ENCODE assay signal across 8 cellular contexts in genomic region chr16:50747206-50747956, GRCh38. TPM values are rescaled to one million over a fixed set of nuclear protein-coding genes. Genes with fewer than 3 reads are reported as not detected.
DNase-seq lines count a peak whose midpoint lies in the region; ATAC-seq and TF ChIP-seq lines count a peak whose summit lies in the region.

No MANE protein-coding gene starts in this region.

- H3K9me3 ChIP-seq in PC-3 (ENCODE audit: low read length) (no peaks in the 10 kb centered on the region), osteoblast (ENCODE audit: low read depth, low read length) (no peaks in the 10 kb centered on the region)

- H3K4me1 ChIP-seq in PC-3 (ENCODE audit: insufficient read depth, low read length), result peaks cover 26% of the 10 kb centered on the region
- peaks cover 28% of the 10 kb centered on the region for H3K4me1 ChIP-seq in osteoblast (ENCODE audit: insufficient read depth, low read length)

- H3K27me3 Mint-ChIP-seq in effector memory CD8-positive, alpha-beta T cell, result no peaks in the 10 kb centered on the region

- intact Hi-C loops in PC-3 (cut with micrococcal nuclease), result loop anchor here (5.0 to 10.0 kb wide), 2 partner anchors 80 to 383 kb away; partner anchors contain the start of gene BRD7

- CTCF ChIA-PET in PC-3 (lab: Charles Lee), result no interaction called here

- no peaks in the 10 kb centered on the region for H3K79me2 ChIP-seq in PC-3 (ENCODE audit: low read length)
- H3K79me2 ChIP-seq in osteoblast (ENCODE audit: insufficient read depth, low read length), result peaks cover 52% of the 10 kb centered on the region

- no peak overlapping the region for H3K9ac ChIP-seq in PC-3 (ENCODE audit: low read length)

- H3K9me2 ChIP-seq in PC-3 (replicated peaks; ENCODE audit: low read length), result no peaks in the 10 kb centered on the region

- ATAC-seq in HG02938 (IDR thresholded peaks at IDR 0.05; ENCODE audit: unreplicated experiment) (peak; percentile 67), PC-3 (peak; percentile 18; the same call in 1 of the 2 replicates), HG03159 (IDR thresholded peaks at IDR 0.05; ENCODE audit: unreplicated experiment) (no peak)
- ATAC-seq in effector memory CD8-positive, alpha-beta T cell (replicated peaks), result peak; percentile 72

- no peaks in the 10 kb centered on the region for H3F3A ChIP-seq in PC-3 (ENCODE audit: low read length, unreplicated experiment)

- no peaks in the 10 kb centered on the region for H4K20me1 ChIP-seq in PC-3 (ENCODE audit: low read length)
- peaks cover 6% of the 10 kb centered on the region for H4K20me1 ChIP-seq in osteoblast (ENCODE audit: insufficient read depth, low read length)

- H3K4me3 Mint-ChIP-seq in effector memory CD8-positive, alpha-beta T cell, result peak overlapping the region; percentile 76 to 88

- H3K4me3 ChIP-seq in PC-3 (ENCODE audit: low read length) (no peak overlapping the region), osteoblast (ENCODE audit: insufficient read depth, low read length) (no peak overlapping the region)

- no peaks in the 10 kb centered on the region for H3K9me3 Mint-ChIP-seq in effector memory CD8-positive, alpha-beta T cell

- H3K4me2 ChIP-seq in PC-3 (ENCODE audit: low read length) (no peak overlapping the region), osteoblast (ENCODE audit: insufficient read depth, low read length) (no peak overlapping the region)

- peaks cover 43 to 48% of the 10 kb centered on the region in 2 donors for H3K4me1 Mint-ChIP-seq in effector memory CD8-positive, alpha-beta T cell (ENCODE audit: low read depth in 2 of 2)

- H3K27ac ChIP-seq in 22Rv1 (no peak overlapping the region), PC-3 (ENCODE audit: low read length) (no peak overlapping the region), osteoblast (ENCODE audit: low read depth, low read length) (no peak overlapping the region)

- peak; percentile 18; the same call in 1 of the 2 replicates for TF ChIP-seq CTCF in 22Rv1 (IDR thresholded peaks at IDR 0.05)
- peak; percentile 48 for TF ChIP-seq CTCF in GM10266 (IDR thresholded peaks at IDR 0.05; ENCODE audit: control insufficient read depth, insufficient read depth, low read depth, missing control alignments)
- peak; percentile 58; the same call in 1 of the 2 replicates for TF ChIP-seq CTCF in PC-3 (conservative IDR thresholded peaks at IDR 0.05; ENCODE audit: low read depth, low read length)
- TF ChIP-seq CTCF in osteoblast (IDR thresholded peaks at IDR 0.05; ENCODE audit: extremely low read depth, low read depth, low read length), result peak; percentile 34

- H2AFZ ChIP-seq in PC-3 (ENCODE audit: low read length), result no peak overlapping the region
- H2AFZ ChIP-seq in osteoblast (ENCODE audit: low read length), result no peak overlapping the region

- peak overlapping the region; percentile 88 to 89 for H3K27ac Mint-ChIP-seq in effector memory CD8-positive, alpha-beta T cell

- DNase-seq in GM10266 (ENCODE audit: extremely low spot score) (peak; percentile 51), PC-3 (peak; percentile 39), osteoblast (ENCODE audit: insufficient read length, low spot score, missing footprints) (no peak), NCI-H226 (no peak)
- peak; percentile 11 to 26 (median 14) for DNase-seq in effector memory CD8-positive, alpha-beta T cell

- H3K36me3 Mint-ChIP-seq in effector memory CD8-positive, alpha-beta T cell (ENCODE audit: insufficient read depth), result peaks cover 66% of the 10 kb centered on the region

- POLR2A ChIA-PET in PC-3 (lab: Charles Lee; ENCODE audit: unreplicated experiment), result no interaction called here

- H3K27me3 ChIP-seq in PC-3 (ENCODE audit: low read length) (no peaks in the 10 kb centered on the region), osteoblast (ENCODE audit: insufficient read depth, low read length) (no peaks in the 10 kb centered on the region)

- BruUV-seq in PC-3 (replicated peaks; lab: Mats Ljungman, UMichigan), result no TSS peak

- no peaks in the 10 kb centered on the region; the same call in 1 of the 2 replicates for H3K36me3 ChIP-seq in PC-3 (ENCODE audit: low read depth, low read length)
- peaks cover 25% of the 10 kb centered on the region for H3K36me3 ChIP-seq in osteoblast (ENCODE audit: insufficient read depth, low read length)

RNA-seq across cellular contexts. Expression of gene CYLD, which starts 5.5 kb away (rescaled TPM):
- total RNA-seq in PC-3 (2014; rRNA removed) (8.5 and 8.6 TPM in 2 replicates), osteoblast (54.2 and 61.9 TPM in 2 replicates)

RNA-seq across cellular contexts. Expression of gene NOD2, which starts 54.0 kb away (rescaled TPM):
- total RNA-seq in PC-3 (2014; rRNA removed) (0.07 TPM in 1 of 2 replicates, not detected in the other), osteoblast (under 0.01 and 0.29 TPM in 2 replicates)

Comparison
In these comparisons a context has a peak if more than half of its experiments do, and no peak if none do; other contexts are left out.
1. DNase-seq: peak in GM10266 (single experiment), PC-3 (single experiment) and effector memory CD8-positive, alpha-beta T cell (3 of 3); none in osteoblast (single experiment) and NCI-H226 (single experiment).
2. Peak in every context shown above with its lines, with median percentiles within 50 percentile points of each other: CTCF ChIP-seq.